ENCODE assay signal across 20 cellular contexts in genomic region chr3:88509582-88509981, GRCh38.
A peak's percentile ranks its signal among the peaks of the same experiment; 100 is the strongest.
DNase-seq lines count a peak whose midpoint lies in the region; ATAC-seq and TF ChIP-seq lines count a peak whose summit lies in the region.
"Had no signal": no experiment of that assay in that cellular context is flagged by ENCODE, and none has a peak within 500 bp of the region (broad histone marks: within the 10 kb centered on the region; RNA-seq: fewer than 3 reads in every experiment).

No MANE protein-coding gene starts in this region.

- in situ Hi-C loops in GM13976 (cut with MboI; ENCODE audit: low sequenced_read_pairs, unreplicated experiment) (no loop called here), GM13977 (cut with MboI; ENCODE audit: low pct_unique_long_range_greater_than_20kb, low sequenced_read_pairs, unreplicated experiment) (no loop called here)

- DNase-seq in NCI-H146 (lab: John Stamatoyannopoulos, UW) (peak; percentile 1), NCI-H146 treated with DMSO at 0.1 percent for 48 hours (lab: John Stamatoyannopoulos, UW; ENCODE audit: unreplicated experiment) (no peak), GM13976 (ENCODE audit: low spot score) (peak; percentile 3), PC-3 (no peak), GM13977 (ENCODE audit: low spot score) (no peak), middle frontal gyrus (ENCODE audit: extremely low spot score, low spot score) (no peak)
- DNase-seq: DMS79, EL, GDM1, Kasumi-1, MM.1S, NCI-H187 treated with DMSO at 0.1 percent for 48 hours, NCI-H446, NCI-H524 treated with DMSO at 0.1 percent for 48 hours, SHP77 had no signal

- no peak overlapping the region for H3K9ac ChIP-seq in PC-3 (ENCODE audit: low read length)

- CTCF ChIA-PET in PC-3 (lab: Charles Lee) = no interaction called here

- POLR2A ChIA-PET in PC-3 (lab: Charles Lee; ENCODE audit: unreplicated experiment) = no interaction called here

- H2AFZ ChIP-seq in PC-3 (ENCODE audit: low read length) = no peak overlapping the region

- BruUV-seq in PC-3 (replicated peaks; lab: Mats Ljungman, UMichigan) = no TSS peak

- peak overlapping the region; percentile 15; the same call in 1 of the 2 replicates for H3K4me2 ChIP-seq in PC-3 (ENCODE audit: low read length)

- H3K79me2 ChIP-seq in PC-3 (ENCODE audit: low read length) = no peaks in the 10 kb centered on the region

- intact Hi-C loops in PC-3 (cut with micrococcal nuclease) = no loop called here

- H3F3A ChIP-seq in PC-3 (ENCODE audit: low read length, unreplicated experiment) = no peaks in the 10 kb centered on the region

- H4K20me1 ChIP-seq in PC-3 (ENCODE audit: low read length) = no peaks in the 10 kb centered on the region

- no peaks in the 10 kb centered on the region for H3K9me3 ChIP-seq in PC-3 (ENCODE audit: low read length)

- no peaks in the 10 kb centered on the region for H3K27me3 ChIP-seq in PC-3 (ENCODE audit: low read length)

- no peak for ATAC-seq in PC-3
- no peak for ATAC-seq in GM19452 (IDR thresholded peaks at IDR 0.05; ENCODE audit: unreplicated experiment)
- ATAC-seq: GM12878, K562, Panc1 had no signal

- no peaks in the 10 kb centered on the region for H3K4me1 ChIP-seq in PC-3 (ENCODE audit: insufficient read depth, low read length)

- no peak overlapping the region for H3K27ac ChIP-seq in PC-3 (ENCODE audit: low read length)
- H3K27ac ChIP-seq: RWPE1 had no signal

- H3K9me2 ChIP-seq in PC-3 (replicated peaks; ENCODE audit: low read length) = no peaks in the 10 kb centered on the region

- no peaks in the 10 kb centered on the region for H3K36me3 ChIP-seq in PC-3 (ENCODE audit: low read depth, low read length)

- TF ChIP-seq CTCF in GM13976 (IDR thresholded peaks at IDR 0.05; ENCODE audit: borderline replicate concordance, control extremely low read depth, extremely low read depth, insufficient read depth, missing control alignments) = no peak
- no peak for TF ChIP-seq CTCF in PC-3 (conservative IDR thresholded peaks at IDR 0.05; ENCODE audit: low read depth, low read length)
- TF ChIP-seq CTCF in GM13977 (IDR thresholded peaks at IDR 0.05; ENCODE audit: extremely low read depth, insufficient read depth, missing control alignments) = no peak

- H3K4me3 ChIP-seq in PC-3 (ENCODE audit: low read length) = no peak overlapping the region
- H3K4me3 ChIP-seq: GM12878, K562 had no signal

Comparison
In these comparisons a context has a peak if more than half of its experiments do, and no peak if none do; other contexts are left out.
1. DNase-seq: peak in NCI-H146 (single experiment) and GM13976 (single experiment); none in NCI-H146 treated with DMSO at 0.1 percent for 48 hours (single experiment), PC-3 (single experiment), GM13977 (single experiment) and middle frontal gyrus (single experiment).